ENCODE assay signal across 9 cellular contexts in the genomic region with DNA sequence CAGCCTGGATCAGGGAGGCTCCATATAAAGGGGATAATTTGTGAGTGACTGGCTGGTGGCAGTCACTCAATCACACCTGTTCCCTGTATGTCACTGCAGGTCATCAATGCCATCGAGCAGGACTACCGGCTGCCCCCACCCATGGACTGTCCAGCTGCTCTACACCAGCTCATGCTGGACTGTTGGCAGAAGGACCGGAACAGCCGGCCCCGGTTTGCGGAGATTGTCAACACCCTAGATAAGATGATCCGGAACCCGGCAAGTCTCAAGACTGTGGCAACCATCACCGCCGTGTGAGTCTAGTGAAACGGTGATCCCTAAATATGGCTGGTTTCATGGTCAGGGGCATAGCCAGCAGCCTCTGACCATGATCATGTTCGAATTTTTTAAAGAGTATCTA.
"Had no signal": no experiment of that assay in that cellular context is flagged by ENCODE, and none has a peak within 500 bp of the region (broad histone marks: within the 10 kb centered on the region; RNA-seq: fewer than 3 reads in every experiment).

No MANE protein-coding gene starts in this region.

- H3K4me1 Mint-ChIP-seq: GM23338 had no signal

- H3K27ac Mint-ChIP-seq: GM23338, HFFc6 had no signal

- DNase-seq: GM23248, GOT3, H7, H9, HCEC 1CT, HFFc6 had no signal

- H3K4me3 Mint-ChIP-seq: GM23338, H9, HFFc6 had no signal

- H3K4me1 ChIP-seq: HAP-1 had no signal

- H3K36me3 ChIP-seq: HAP-1 had no signal

- H3K27ac ChIP-seq: GM23248 had no signal

- ATAC-seq: GM23338, HCT116 had no signal

- H3K9me3 ChIP-seq: HAP-1 had no signal

- H3K9me3 Mint-ChIP-seq: GM23338, H9, HFFc6 had no signal

- H3K4me3 ChIP-seq: GM23248, GM23338, HAP-1 had no signal
